ENCODE assay signal across 9 cellular contexts in genomic region chr6:49462599-49462926, GRCh38. TPM values are rescaled to one million over a fixed set of nuclear protein-coding genes. Genes with fewer than 3 reads are reported as not detected.
A peak's percentile ranks its signal among the peaks of the same experiment; 100 is the strongest.
DNase-seq lines count a peak whose midpoint lies in the region; ATAC-seq lines count a peak whose summit lies in the region.
"Had no signal": no experiment of that assay in that cellular context is flagged by ENCODE, and none has a peak within 500 bp of the region (broad histone marks: within the 10 kb centered on the region; RNA-seq: fewer than 3 reads in every experiment).

No MANE protein-coding gene starts in this region.

- peak overlapping the region; percentile 94 to 97 (median 97) for H3K9ac ChIP-seq in subcutaneous abdominal adipose tissue (ENCODE audit: low read length in 5 of 5)

- peaks cover 6% of the 10 kb centered on the region for H3K36me3 Mint-ChIP-seq in activated naive CD4-positive, alpha-beta T cell treated with anti-CD3 and anti-CD28 coated beads for 36 hours (ENCODE audit: low read depth)
- peaks cover 15 to 20% of the 10 kb centered on the region in 2 donors for H3K36me3 Mint-ChIP-seq in activated naive CD4-positive, alpha-beta T cell treated with anti-CD3 and anti-CD28 coated beads, Interleukin-2, amount 50 U/mL, for 72 hours

- H3K4me1 ChIP-seq in subcutaneous abdominal adipose tissue (ENCODE audit: control insufficient read depth in 5 of 5, insufficient read depth in 5 of 5, low read length in 5 of 5), result peaks cover 0 to 30% (median 27%) of the 10 kb centered on the region in 5 donors

- no peaks in the 10 kb centered on the region for H3K27me3 ChIP-seq in subcutaneous abdominal adipose tissue (ENCODE audit: control insufficient read depth in 5 of 5, insufficient read depth in 4 of 5, low read length in 5 of 5)

- DNase-seq in activated naive CD4-positive, alpha-beta T cell treated with anti-CD3 and anti-CD28 coated beads for 36 hours, result no peak
- no peak for DNase-seq in activated naive CD4-positive, alpha-beta T cell treated with anti-CD3 and anti-CD28 coated beads, Interleukin-2, amount 50 U/mL, for 16 hours
- DNase-seq in activated naive CD4-positive, alpha-beta T cell treated with anti-CD3 and anti-CD28 coated beads, Interleukin-2, amount 50 U/mL, for 72 hours (ENCODE audit: low spot score in 2 of 2), result no peak
- DNase-seq in activated effector memory CD4-positive, alpha-beta T cell treated with Interleukin-2 at 50 U/mL for 16 hours, result no peak
- no peak for DNase-seq in cerebellar nuclear complex (lab: John Stamatoyannopoulos, UW)

- H3K4me3 ChIP-seq in iPS-18c (ENCODE audit: insufficient read depth, low read depth, low read length), result peak overlapping the region; percentile 88
- H3K4me3 ChIP-seq in subcutaneous abdominal adipose tissue (ENCODE audit: low read depth in 1 of 5, low read length in 5 of 5), result peak overlapping the region; percentile 92 to 99 (median 95)

- H3K4me3 Mint-ChIP-seq in activated naive CD4-positive, alpha-beta T cell treated with anti-CD3 and anti-CD28 coated beads for 36 hours, result peak overlapping the region; percentile 96

- intact Hi-C loops in activated naive CD4-positive, alpha-beta T cell treated with anti-CD3 and anti-CD28 coated beads for 36 hours (cut with micrococcal nuclease), result loop anchor here (2.0 to 5.0 kb wide), 2 partner anchors 144 to 385 kb away; no protein-coding TSS in a partner anchor

- peak overlapping the region; percentile 91 for H3K27ac ChIP-seq in subcutaneous abdominal adipose tissue (ENCODE audit: low read depth, low read length)

- no peaks in the 10 kb centered on the region for H3K9me3 Mint-ChIP-seq in activated naive CD4-positive, alpha-beta T cell treated with anti-CD3 and anti-CD28 coated beads for 36 hours
- H3K9me3 Mint-ChIP-seq in activated naive CD4-positive, alpha-beta T cell treated with anti-CD3 and anti-CD28 coated beads, Interleukin-2, amount 50 U/mL, for 72 hours, result no peaks in the 10 kb centered on the region

- no peaks in the 10 kb centered on the region for H3K27me3 Mint-ChIP-seq in activated naive CD4-positive, alpha-beta T cell treated with anti-CD3 and anti-CD28 coated beads for 36 hours (ENCODE audit: low read depth)

- no peaks in the 10 kb centered on the region for H3K9me3 ChIP-seq in iPS-18c (ENCODE audit: control insufficient read depth, insufficient read depth, low read length)
- no peaks in the 10 kb centered on the region for H3K9me3 ChIP-seq in subcutaneous abdominal adipose tissue (ENCODE audit: control insufficient read depth in 5 of 5, low read length in 5 of 5)

- peaks cover 2 to 11% (median 7%) of the 10 kb centered on the region in 5 donors for H3K36me3 ChIP-seq in subcutaneous abdominal adipose tissue (ENCODE audit: control insufficient read depth in 5 of 5, insufficient read depth in 5 of 5, low read length in 5 of 5)

- CTCF ChIA-PET in activated naive CD4-positive, alpha-beta T cell treated with anti-CD3 and anti-CD28 coated beads for 36 hours (lab: Charles Lee), result no interaction called here

- peak; percentile 11 for ATAC-seq in HG03135 (IDR thresholded peaks at IDR 0.05; ENCODE audit: unreplicated experiment)
- ATAC-seq in activated naive CD4-positive, alpha-beta T cell treated with anti-CD3 and anti-CD28 coated beads, Interleukin-2, amount 50 U/mL, for 72 hours, result peak; percentile 1 to 3

- peaks cover 41% of the 10 kb centered on the region for H3K4me1 Mint-ChIP-seq in activated naive CD4-positive, alpha-beta T cell treated with anti-CD3 and anti-CD28 coated beads for 36 hours (ENCODE audit: low read depth)

- peak overlapping the region; percentile 89 for H3K27ac Mint-ChIP-seq in activated naive CD4-positive, alpha-beta T cell treated with anti-CD3 and anti-CD28 coated beads for 36 hours
- H3K27ac Mint-ChIP-seq in activated naive CD4-positive, alpha-beta T cell treated with anti-CD3 and anti-CD28 coated beads, Interleukin-2, amount 50 U/mL, for 72 hours, result peak overlapping the region; percentile 96 to 99

RNA-seq across cellular contexts. Expression of gene MMUT, which starts 0.5 kb away (rescaled TPM):
- 10 to 100 TPM; 15.1 to 15.2 TPM for total RNA-seq in activated naive CD4-positive, alpha-beta T cell treated with anti-CD3 and anti-CD28 coated beads for 36 hours
- 10 to 100 TPM; 14.3 to 24.6 TPM for total RNA-seq in activated naive CD4-positive, alpha-beta T cell treated with anti-CD3 and anti-CD28 coated beads, Interleukin-2, amount 50 U/mL, for 72 hours

RNA-seq across cellular contexts. Expression of gene CENPQ, which starts 0.6 kb away (rescaled TPM):
- total RNA-seq in activated naive CD4-positive, alpha-beta T cell treated with anti-CD3 and anti-CD28 coated beads for 36 hours, result 10 to 100 TPM; 19.3 to 19.9 TPM
- 10 to 100 TPM; 12.3 to 17.4 TPM for total RNA-seq in activated naive CD4-positive, alpha-beta T cell treated with anti-CD3 and anti-CD28 coated beads, Interleukin-2, amount 50 U/mL, for 72 hours

RNA-seq across cellular contexts. Expression of gene GLYATL3, which starts 37.2 kb away (rescaled TPM):
- total RNA-seq in activated naive CD4-positive, alpha-beta T cell treated with anti-CD3 and anti-CD28 coated beads for 36 hours, result not detected
- total RNA-seq in activated naive CD4-positive, alpha-beta T cell treated with anti-CD3 and anti-CD28 coated beads, Interleukin-2, amount 50 U/mL, for 72 hours, result not detected
- total RNA-seq: lung microvascular endothelial cell had no signal
